ENCODE assay signal across 29 cellular contexts in the genomic region with DNA sequence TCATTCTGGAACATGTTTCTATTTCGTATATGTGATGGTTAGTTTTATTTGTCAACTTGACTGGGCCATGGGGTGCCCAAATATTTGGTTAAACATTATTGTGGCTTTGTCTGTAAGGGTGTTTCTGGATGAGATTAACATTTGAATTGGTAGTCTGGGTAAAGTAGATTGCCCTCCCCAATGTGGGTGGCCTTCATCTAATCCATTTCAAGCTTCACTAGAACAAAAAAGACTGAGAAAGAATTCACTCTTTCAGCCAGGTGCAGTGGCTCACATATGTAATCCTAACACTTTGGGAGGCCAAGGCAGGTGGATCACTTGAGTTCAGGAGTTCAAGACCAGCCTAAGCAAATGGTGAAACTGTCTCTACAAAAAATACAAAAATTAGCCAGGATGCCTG.
"Had no signal": no experiment of that assay in that cellular context is flagged by ENCODE, and none has a peak within 500 bp of the region (broad histone marks: within the 10 kb centered on the region; RNA-seq: fewer than 3 reads in every experiment).

No MANE protein-coding gene starts in this region.

- H3K4me3 ChIP-seq: ovary, psoas muscle, right lobe of liver, sigmoid colon, suprapubic skin, testis, tibial artery, transverse colon, upper lobe of left lung, vagina had no signal

- H3K4me1 Mint-ChIP-seq: neural crest cell; stimulated activated memory B cell treated with anti-CD40 and anti-IgM and Interleukin-4, amounts not matched to agents 10 μg/mL and 1 μg/mL and 100 μg/mL, for 72 hours; stimulated activated naive CD8-positive, alpha-beta T cell treated with anti-CD3 and anti-CD28 coated beads, Interleukin-15, amount 100 ng/mL, for 72 hours had no signal

- H3K36me3 ChIP-seq: ovary, right lobe of liver, sigmoid colon, suprapubic skin, tibial artery, transverse colon, upper lobe of left lung, vagina had no signal

- DNase-seq: naive thymus-derived CD8-positive, alpha-beta T cell; nephron progenitor cell; occipital lobe; ovary; posterior cingulate gyrus; psoas muscle; right cardiac atrium; right lobe of liver; sigmoid colon; small intestine; stimulated activated CD4-positive, alpha-beta T cell treated with anti-CD3 and anti-CD28 coated beads, Interleukin-15, amount 100 ng/mL, for 24 hours; stimulated activated CD4-positive, alpha-beta T cell treated with anti-CD3 and anti-CD28 coated beads, Interleukin-2, amount 100 ng/mL, for 24 hours; stimulated activated CD4-positive, alpha-beta T cell treated with anti-CD3 and anti-CD28 coated beads, Interleukin-4, amount 100 ng/mL, for 1 hour; stimulated activated CD4-positive, alpha-beta T cell treated with anti-CD3 and anti-CD28 coated beads, Interleukin-4, amount 100 ng/mL, for 4 hours; stimulated activated CD8-positive, alpha-beta memory T cell treated with anti-CD3 and anti-CD28 coated beads, Interleukin-4, amount 100 ng/mL, for 48 hours; stimulated activated naive CD4-positive, alpha-beta T cell; stimulated activated naive CD8-positive, alpha-beta T cell treated with anti-CD3 and anti-CD28 coated beads, Interleukin-15, amount 100 ng/mL, for 72 hours; stimulated activated naive CD8-positive, alpha-beta T cell treated with anti-CD3 and anti-CD28 coated beads, Interleukin-15, Interleukin-2, amounts not matched to agents 100 U/mL and 50 U/mL, for 24 hours; testis; tibial artery; transverse colon; upper lobe of left lung had no signal

- H3K9me3 ChIP-seq: ovary, psoas muscle, right lobe of liver, sigmoid colon, suprapubic skin, testis, tibial artery, transverse colon, upper lobe of left lung, vagina had no signal

- H3K27ac Mint-ChIP-seq: natural killer cell treated with Interleukin-12 subunit alpha and Interleukin-12 subunit beta and Interleukin-15 and Interleukin-18, amount 100 ng/mL, for 72 hours; nephron progenitor cell; progenitor cell of endocrine pancreas; stimulated activated memory B cell treated with anti-CD40 and anti-IgM and Interleukin-4, amounts not matched to agents 10 μg/mL and 1 μg/mL and 100 μg/mL, for 72 hours had no signal

- H3K79me2 ChIP-seq: parathyroid adenoma had no signal

- H3K36me3 Mint-ChIP-seq: naive thymus-derived CD8-positive, alpha-beta T cell; natural killer cell treated with Interleukin-12 subunit alpha and Interleukin-12 subunit beta and Interleukin-15 and Interleukin-18, amount 100 ng/mL, for 72 hours; stimulated activated memory B cell treated with anti-CD40 and anti-IgM and Interleukin-4, amounts not matched to agents 10 μg/mL and 1 μg/mL and 100 μg/mL, for 72 hours had no signal

- H3K27me3 ChIP-seq: ovary, right lobe of liver, sigmoid colon, suprapubic skin, testis, tibial artery, transverse colon, upper lobe of left lung, vagina had no signal

- H3K27me3 Mint-ChIP-seq: progenitor cell of endocrine pancreas; stimulated activated naive CD8-positive, alpha-beta T cell treated with anti-CD3 and anti-CD28 coated beads, Interleukin-15, amount 100 ng/mL, for 72 hours had no signal

- H3K4me1 ChIP-seq: parathyroid adenoma, psoas muscle, right lobe of liver, sigmoid colon, suprapubic skin, testis, tibial artery, transverse colon, upper lobe of left lung, vagina had no signal

- H3K9me3 Mint-ChIP-seq: naive thymus-derived CD8-positive, alpha-beta T cell; natural killer cell treated with Interleukin-12 subunit alpha and Interleukin-12 subunit beta and Interleukin-15 and Interleukin-18, amount 100 ng/mL, for 72 hours; neural crest cell; stimulated activated memory B cell treated with anti-CD40 and anti-IgM and Interleukin-4, amounts not matched to agents 10 μg/mL and 1 μg/mL and 100 μg/mL, for 72 hours; stimulated activated naive CD8-positive, alpha-beta T cell treated with anti-CD3 and anti-CD28 coated beads, Interleukin-15, amount 100 ng/mL, for 72 hours had no signal

- H3K9ac ChIP-seq: parathyroid adenoma had no signal

- H3K27ac ChIP-seq: ovary, parathyroid adenoma, psoas muscle, right lobe of liver, sigmoid colon, suprapubic skin, testis, tibial artery, transverse colon, upper lobe of left lung, vagina had no signal

- ATAC-seq: naive thymus-derived CD8-positive, alpha-beta T cell; natural killer cell treated with Interleukin-12 subunit alpha and Interleukin-12 subunit beta and Interleukin-15 and Interleukin-18, amount 100 ng/mL, for 72 hours; psoas muscle; right cardiac atrium; right lobe of liver; stimulated activated memory B cell treated with anti-CD40 and anti-IgM and Interleukin-4, amounts not matched to agents 10 μg/mL and 1 μg/mL and 100 μg/mL, for 72 hours; stimulated activated naive CD8-positive, alpha-beta T cell treated with anti-CD3 and anti-CD28 coated beads, Interleukin-15, amount 100 ng/mL, for 72 hours; stimulated activated naive CD8-positive, alpha-beta T cell treated with anti-CD3 and anti-CD28 coated beads, Interleukin-15, Interleukin-2, amounts not matched to agents 100 U/mL and 50 U/mL, for 24 hours had no signal

- H2AFZ ChIP-seq: parathyroid adenoma had no signal

- H3K4me3 Mint-ChIP-seq: naive thymus-derived CD8-positive, alpha-beta T cell; natural killer cell treated with Interleukin-12 subunit alpha and Interleukin-12 subunit beta and Interleukin-15 and Interleukin-18, amount 100 ng/mL, for 72 hours; nephron progenitor cell; neural crest cell; stimulated activated memory B cell treated with anti-CD40 and anti-IgM and Interleukin-4, amounts not matched to agents 10 μg/mL and 1 μg/mL and 100 μg/mL, for 72 hours; stimulated activated naive CD8-positive, alpha-beta T cell treated with anti-CD3 and anti-CD28 coated beads, Interleukin-15, amount 100 ng/mL, for 72 hours had no signal
